ENCODE assay signal across 15 cellular contexts in genomic region chr14:97306133-97306784, GRCh38.
DNase-seq lines count a peak whose midpoint lies in the region; ATAC-seq, FAIRE-seq and TF ChIP-seq lines count a peak whose summit lies in the region.
"Had no signal": no experiment of that assay in that cellular context is flagged by ENCODE, and none has a peak within 500 bp of the region (broad histone marks: within the 10 kb centered on the region; RNA-seq: fewer than 3 reads in every experiment).

No MANE protein-coding gene starts in this region.

- POLR2A ChIA-PET in K562 (lab: Yijun Ruan, JAX) = no interaction called here

- TF ChIP-seq POLR2A in K562 (conservative IDR thresholded peaks at IDR 0.05) = no peak

- no peak overlapping the region for H3K9ac ChIP-seq in K562 (ENCODE audit: insufficient read depth in 1 of 2, low read depth in 2 of 2, low read length in 2 of 2)

- no peaks in the 10 kb centered on the region for H3K79me2 ChIP-seq in K562 (ENCODE audit: control insufficient read depth, insufficient read depth, low read length)

- no peak for TF ChIP-seq EP300 in K562 (IDR thresholded peaks at IDR 0.05; ENCODE audit: low read length)

- H3K9me1 ChIP-seq in K562 (ENCODE audit: control insufficient read depth, insufficient read depth, low read length) = no peaks in the 10 kb centered on the region

- no peaks in the 10 kb centered on the region for H3K27me3 ChIP-seq in K562 (ENCODE audit: control insufficient read depth in 2 of 2, insufficient read depth in 2 of 2, low read length in 2 of 2)
- H3K27me3 ChIP-seq: neutrophil, SJCRH30, upper lobe of right lung had no signal

- CTCF ChIA-PET in K562 (lab: Yijun Ruan, JAX; ENCODE audit: low intra/inter-chr PET ratio) = no interaction called here

- H3K36me3 ChIP-seq in K562 (ENCODE audit: control insufficient read depth, insufficient read depth, low read length) (no peaks in the 10 kb centered on the region), mucosa of descending colon (ENCODE audit: low read depth) (no peaks in the 10 kb centered on the region)
- H3K36me3 ChIP-seq: neutrophil, SJCRH30, upper lobe of right lung had no signal

- no peaks in the 10 kb centered on the region for H4K20me1 ChIP-seq in K562 (replicated peaks; ENCODE audit: control insufficient read depth, insufficient read depth, low read length)

- no peaks in the 10 kb centered on the region for H3K27me3 Mint-ChIP-seq in natural killer cell (ENCODE audit: low read depth in 2 of 2)

- no peaks in the 10 kb centered on the region for H3K36me3 Mint-ChIP-seq in natural killer cell
- H3K36me3 Mint-ChIP-seq: IgD-negative memory B cell had no signal

- no peaks in the 10 kb centered on the region for H3K9me3 Mint-ChIP-seq in natural killer cell

- no peak for TF ChIP-seq RAD21 in K562 (CRISPR knock-in tag; conservative IDR thresholded peaks at IDR 0.05 in 1 of 2, IDR thresholded peaks at IDR 0.05 in 1 of 2)

- no peak overlapping the region for H3K27ac ChIP-seq in K562 (ENCODE audit: extremely low read depth, low read depth, low read length)
- H3K27ac ChIP-seq: neutrophil, SJCRH30, upper lobe of right lung had no signal

- no peak for FAIRE-seq in K562 (lab: Jason Lieb, UNC)

- DNase-seq in activated CD4-positive, alpha-beta T cell treated with anti-CD3 and anti-CD28 coated beads for 48 hours = peak; percentile 38
- no peak for DNase-seq in activated CD4-positive, alpha-beta T cell treated with anti-CD3 and anti-CD28 coated beads for 1 hour
- DNase-seq in K562 (ENCODE audit: extremely low read depth in 1 of 4, low spot score in 3 of 4) = no peak
- no peak for DNase-seq in retina
- no peak for DNase-seq in natural killer cell
- no peak for DNase-seq in mucosa of descending colon
- DNase-seq: Calu3, NCI-H748 treated with DMSO at 0.1 percent for 48 hours, SJCRH30, upper lobe of right lung had no signal

- H3K4me2 ChIP-seq in K562 (ENCODE audit: insufficient read depth, low read length) = no peak overlapping the region
- H3K4me2 ChIP-seq: smooth muscle cell had no signal

- peaks cover 6 to 10% of the 10 kb centered on the region in 2 donors for H3K4me1 Mint-ChIP-seq in natural killer cell
- H3K4me1 Mint-ChIP-seq: IgD-negative memory B cell had no signal

- intact Hi-C loops in K562 (cut with micrococcal nuclease) (no loop called here), natural killer cell (cut with micrococcal nuclease) (no loop called here), mucosa of descending colon (cut with DNase I, micrococcal nuclease) (no loop called here)

- no TSS peak for BruUV-seq in K562 (replicated peaks; lab: Mats Ljungman, UMichigan)

- 3% methylated on average over 3 of the region's 3 CpGs for WGBS in K562 (ENCODE audit: insufficient coverage, low coverage, missing lambda C conversion rate)

- ATAC-seq in GM21515 (IDR thresholded peaks at IDR 0.05; ENCODE audit: unreplicated experiment) (peak; percentile 77), HG03558 (IDR thresholded peaks at IDR 0.05; ENCODE audit: extremely low read depth, unreplicated experiment) (peak; percentile 42), K562 (no peak), natural killer cell (no peak), mucosa of descending colon (no peak)
- ATAC-seq: upper lobe of right lung had no signal

- TF ChIP-seq CTCF in K562 (IDR thresholded peaks at IDR 0.05 in 2 of 3, conservative IDR thresholded peaks at IDR 0.05 in 1 of 3; ENCODE audit: insufficient read depth in 2 of 3, low read depth in 1 of 3, low read length in 3 of 3) (no peak), natural killer cell (IDR thresholded peaks at IDR 0.05) (no peak), mucosa of descending colon (IDR thresholded peaks at IDR 0.05) (no peak)

- no peak overlapping the region for H3K27ac Mint-ChIP-seq in natural killer cell
- H3K27ac Mint-ChIP-seq: IgD-negative memory B cell had no signal

- no peak overlapping the region for H2AFZ ChIP-seq in K562 (ENCODE audit: low read depth, low read length)

- H3K4me3 ChIP-seq in K562 (no peak overlapping the region), mucosa of descending colon (no peak overlapping the region)
- H3K4me3 ChIP-seq: SJCRH30, smooth muscle cell, upper lobe of right lung had no signal

- H3K4me1 ChIP-seq in K562 (replicated peaks in 1 of 2; ENCODE audit: control insufficient read depth in 2 of 2, insufficient read depth in 2 of 2, low read length in 2 of 2) = no peaks in the 10 kb centered on the region; a peak in 1 of 5 replicates
- no peaks in the 10 kb centered on the region for H3K4me1 ChIP-seq in mucosa of descending colon (ENCODE audit: low read depth)
- H3K4me1 ChIP-seq: SJCRH30, upper lobe of right lung had no signal

- H3K4me3 Mint-ChIP-seq in natural killer cell = no peak overlapping the region
- H3K4me3 Mint-ChIP-seq: IgD-negative memory B cell had no signal

- in situ Hi-C loops in K562 (cut with MboI) = no loop called here

- no peaks in the 10 kb centered on the region for H3K9me3 ChIP-seq in K562 (replicated peaks; ENCODE audit: control insufficient read depth, insufficient read depth, low read depth, low read length)
- H3K9me3 ChIP-seq in mucosa of descending colon = no peaks in the 10 kb centered on the region
- H3K9me3 ChIP-seq: neutrophil, SJCRH30, upper lobe of right lung had no signal

TF ChIP-seq in K562, 482 proteins besides CTCF, POLR2A, EP300 and RAD21:
- TF ChIP-seq ZNF239 (CRISPR knock-in tag; IDR thresholded peaks at IDR 0.05) = peak; percentile 37; the same call in 1 of the 2 replicates
- TF ChIP-seq ETS1 (conservative IDR thresholded peaks at IDR 0.05; ENCODE audit: control insufficient read depth, low read depth, low read length) = no peak

Comparison
In these comparisons a context has a peak if more than half of its experiments do, and no peak if none do; other contexts are left out.
1. ATAC-seq: peak in GM21515 (single experiment) and HG03558 (single experiment); none in K562 (single experiment), natural killer cell (0 of 3) and mucosa of descending colon (single experiment).